Comparison of ENCODE assay signal across 13 cellular contexts in the genomic region with DNA sequence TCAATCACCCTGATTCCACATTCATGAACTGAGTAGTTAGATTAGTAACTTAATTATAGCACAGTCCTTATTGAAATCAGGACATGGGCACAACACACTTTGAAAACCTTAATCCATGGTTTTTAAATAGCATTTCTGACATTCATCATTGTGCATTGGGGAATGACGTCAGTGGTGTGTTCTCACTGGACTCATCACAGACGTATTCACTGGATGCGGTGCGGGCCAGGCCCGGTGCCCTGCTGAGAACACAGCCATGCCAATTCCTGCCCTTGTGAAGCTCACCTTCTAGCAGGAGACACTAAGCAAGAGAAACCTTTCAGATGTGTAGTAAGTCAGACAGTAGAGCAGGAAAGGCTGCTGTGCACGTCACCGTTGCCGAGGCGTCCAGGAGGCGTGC. TPM values are rescaled to one million over a fixed set of nuclear protein-coding genes. Genes with fewer than 3 reads are reported as not detected.
DNase-seq lines count a peak whose midpoint lies in the region; ATAC-seq, FAIRE-seq and TF ChIP-seq lines count a peak whose summit lies in the region.
"Had no signal": no experiment of that assay in that cellular context is flagged by ENCODE, and none has a peak within 500 bp of the region (broad histone marks: within the 10 kb centered on the region; RNA-seq: fewer than 3 reads in every experiment).

No MANE protein-coding gene starts in this region.

- no peak for ATAC-seq in CD8-positive, alpha-beta T cell
- no peak for ATAC-seq in naive thymus-derived CD4-positive, alpha-beta T cell
- ATAC-seq in lower lobe of right lung (no peak), HG02759 (IDR thresholded peaks at IDR 0.05; ENCODE audit: unreplicated experiment) (no peak), GM18867 (IDR thresholded peaks at IDR 0.05; ENCODE audit: unreplicated experiment) (no peak)
- ATAC-seq: K562 had no signal

- H3K4me3 ChIP-seq in ACC112 (ENCODE audit: low read depth, low read length) (no peak overlapping the region), astrocyte (ENCODE audit: insufficient read depth, low read depth, low read length) (no peak overlapping the region), lower lobe of right lung (no peak overlapping the region)
- H3K4me3 ChIP-seq in CD8-positive, alpha-beta T cell (ENCODE audit: low read depth, low read length) = no peak overlapping the region
- H3K4me3 ChIP-seq in naive thymus-derived CD4-positive, alpha-beta T cell (ENCODE audit: low read length) = no peak overlapping the region
- H3K4me3 ChIP-seq: K562 had no signal

- intact Hi-C loops in CD8-positive, alpha-beta T cell (cut with DNase I, micrococcal nuclease) = no loop called here
- intact Hi-C loops in naive thymus-derived CD4-positive, alpha-beta T cell (cut with micrococcal nuclease) = no loop called here
- intact Hi-C loops in lower lobe of right lung (cut with DNase I) = no loop called here

- H3K9me3 ChIP-seq in CD8-positive, alpha-beta T cell (ENCODE audit: low read length) = no peaks in the 10 kb centered on the region
- H3K9me3 ChIP-seq in astrocyte (ENCODE audit: insufficient read depth, low read depth, low read length) (no peaks in the 10 kb centered on the region), lower lobe of right lung (no peaks in the 10 kb centered on the region)
- no peaks in the 10 kb centered on the region for H3K9me3 ChIP-seq in naive thymus-derived CD4-positive, alpha-beta T cell (ENCODE audit: control insufficient read depth in 2 of 3, low read length in 3 of 3)

- no peak for TF ChIP-seq CTCF in CD8-positive, alpha-beta T cell (IDR thresholded peaks at IDR 0.05)
- TF ChIP-seq CTCF in astrocyte (IDR thresholded peaks at IDR 0.05; ENCODE audit: insufficient read depth, low read depth, low read length) = no peak
- no peak for TF ChIP-seq CTCF in lower lobe of right lung (IDR thresholded peaks at IDR 0.05)

- no peak for DNase-seq in CD8-positive, alpha-beta T cell
- DNase-seq in astrocyte (ENCODE audit: low read depth) (peak; percentile 64), lower lobe of right lung (no peak)
- DNase-seq in naive thymus-derived CD4-positive, alpha-beta T cell = no peak
- DNase-seq in effector CD8-positive, alpha-beta T cell (lab: John Stamatoyannopoulos, UW) = no peak
- DNase-seq: left ventricle myocardium superior, NCI-H2081 had no signal

- peak overlapping the region; percentile 79 for H3K9ac ChIP-seq in astrocyte (ENCODE audit: low read length)

- H4K20me1 ChIP-seq in astrocyte (ENCODE audit: insufficient read depth, low read length) = no peaks in the 10 kb centered on the region

- H3K36me3 ChIP-seq in ACC112 (ENCODE audit: insufficient read depth, low read length) = no peaks in the 10 kb centered on the region
- H3K36me3 ChIP-seq in CD8-positive, alpha-beta T cell (ENCODE audit: insufficient read depth, low read length) = no peaks in the 10 kb centered on the region
- H3K36me3 ChIP-seq in astrocyte (ENCODE audit: insufficient read depth, low read length) = no peaks in the 10 kb centered on the region
- no peaks in the 10 kb centered on the region for H3K36me3 ChIP-seq in naive thymus-derived CD4-positive, alpha-beta T cell (ENCODE audit: control insufficient read depth in 2 of 3, insufficient read depth in 3 of 3, low read length in 3 of 3)
- no peaks in the 10 kb centered on the region for H3K36me3 ChIP-seq in lower lobe of right lung

- no peak for FAIRE-seq in astrocyte (lab: Jason Lieb, UNC)
- FAIRE-seq: colon, urothelium cell line had no signal

- peaks cover 17% of the 10 kb centered on the region for H3K36me3 Mint-ChIP-seq in CD8-positive, alpha-beta T cell
- H3K36me3 Mint-ChIP-seq in astrocyte (ENCODE audit: low read depth, unreplicated experiment) = peaks cover 4% of the 10 kb centered on the region
- peaks cover 0 to 9% (median 4%) of the 10 kb centered on the region in 5 donors for H3K36me3 Mint-ChIP-seq in naive thymus-derived CD4-positive, alpha-beta T cell

- no peaks in the 10 kb centered on the region for H3K9me3 Mint-ChIP-seq in CD8-positive, alpha-beta T cell
- H3K9me3 Mint-ChIP-seq in astrocyte (ENCODE audit: unreplicated experiment) = no peaks in the 10 kb centered on the region
- no peaks in the 10 kb centered on the region for H3K9me3 Mint-ChIP-seq in naive thymus-derived CD4-positive, alpha-beta T cell

- no peaks in the 10 kb centered on the region for H3K27me3 Mint-ChIP-seq in CD8-positive, alpha-beta T cell (ENCODE audit: low read depth)
- no peaks in the 10 kb centered on the region for H3K27me3 Mint-ChIP-seq in astrocyte (ENCODE audit: low read depth, unreplicated experiment)
- no peaks in the 10 kb centered on the region for H3K27me3 Mint-ChIP-seq in naive thymus-derived CD4-positive, alpha-beta T cell

- peak overlapping the region; percentile 87 for H3K27ac Mint-ChIP-seq in CD8-positive, alpha-beta T cell
- H3K27ac Mint-ChIP-seq in astrocyte (ENCODE audit: unreplicated experiment) = peak overlapping the region; percentile 91
- peak overlapping the region; percentile 48 to 91 (median 86) for H3K27ac Mint-ChIP-seq in naive thymus-derived CD4-positive, alpha-beta T cell

- no peak overlapping the region for H3K4me3 Mint-ChIP-seq in CD8-positive, alpha-beta T cell
- no peak overlapping the region for H3K4me3 Mint-ChIP-seq in astrocyte (ENCODE audit: unreplicated experiment)
- H3K4me3 Mint-ChIP-seq in naive thymus-derived CD4-positive, alpha-beta T cell = peak overlapping the region in 7 of 10 donors; percentile 37 to 81 (median 66)

- H3K27me3 ChIP-seq in ACC112 (ENCODE audit: insufficient read depth, low read length) (no peaks in the 10 kb centered on the region), astrocyte (ENCODE audit: insufficient read depth, low read length) (no peaks in the 10 kb centered on the region), lower lobe of right lung (ENCODE audit: low read depth) (no peaks in the 10 kb centered on the region)
- H3K27me3 ChIP-seq in CD8-positive, alpha-beta T cell (ENCODE audit: insufficient read depth, low read length) = no peaks in the 10 kb centered on the region
- no peaks in the 10 kb centered on the region for H3K27me3 ChIP-seq in naive thymus-derived CD4-positive, alpha-beta T cell (ENCODE audit: control insufficient read depth in 2 of 2, insufficient read depth in 2 of 2, low read length in 2 of 2)

- peak overlapping the region; percentile 80 for H3K27ac ChIP-seq in ACC112 (ENCODE audit: low read depth, low read length)
- peak overlapping the region; percentile 6 for H3K27ac ChIP-seq in CD8-positive, alpha-beta T cell (ENCODE audit: low read depth, low read length)
- H3K27ac ChIP-seq in astrocyte (ENCODE audit: low read depth, low read length) = peak overlapping the region; percentile 95
- H3K27ac ChIP-seq in naive thymus-derived CD4-positive, alpha-beta T cell (ENCODE audit: low read depth, low read length) = peak overlapping the region; percentile 61
- no peak overlapping the region for H3K27ac ChIP-seq in lower lobe of right lung

- CTCF ChIA-PET in CD8-positive, alpha-beta T cell (lab: Charles Lee) = interaction anchor here (1.4 kb wide), 1 partner anchor 92 kb away, joined by 3 read pairs; no protein-coding TSS in a partner anchor
- CTCF ChIA-PET in naive thymus-derived CD4-positive, alpha-beta T cell (lab: Charles Lee) = interaction anchor here (1.2 kb wide), 1 partner anchor 13 kb away, joined by 3 read pairs; a partner anchor contains a TSS

- POLR2A ChIA-PET in CD8-positive, alpha-beta T cell (lab: Charles Lee) = no interaction called here
- POLR2A ChIA-PET in naive thymus-derived CD4-positive, alpha-beta T cell (lab: Charles Lee) = interaction anchor here (1.4 kb wide), 1 partner anchor 8 kb away, joined by 3 read pairs; no protein-coding TSS in a partner anchor

- H2AFZ ChIP-seq in ACC112 (ENCODE audit: low read length, unreplicated experiment) (no peak overlapping the region), astrocyte (ENCODE audit: low read depth, low read length) (no peak overlapping the region)

- H3K4me1 ChIP-seq in ACC112 (ENCODE audit: control insufficient read depth, insufficient read depth, low read length, unreplicated experiment) (peaks cover 33% of the 10 kb centered on the region), astrocyte (ENCODE audit: insufficient read depth, low read length) (peaks cover 39% of the 10 kb centered on the region), lower lobe of right lung (peaks cover 22% of the 10 kb centered on the region)
- H3K4me1 ChIP-seq in CD8-positive, alpha-beta T cell (ENCODE audit: insufficient read depth, low read length) = peaks cover 45% of the 10 kb centered on the region
- peaks cover 19 to 40% of the 10 kb centered on the region in 2 donors for H3K4me1 ChIP-seq in naive thymus-derived CD4-positive, alpha-beta T cell (ENCODE audit: control insufficient read depth in 2 of 2, insufficient read depth in 2 of 2, low read length in 2 of 2)

- H3K4me1 Mint-ChIP-seq in CD8-positive, alpha-beta T cell (ENCODE audit: low read depth) = peaks cover 74% of the 10 kb centered on the region
- H3K4me1 Mint-ChIP-seq in astrocyte (ENCODE audit: low read depth, unreplicated experiment) = peaks cover 46% of the 10 kb centered on the region
- peaks cover 51 to 83% (median 77%) of the 10 kb centered on the region in 7 donors for H3K4me1 Mint-ChIP-seq in naive thymus-derived CD4-positive, alpha-beta T cell

- H3K4me2 ChIP-seq in astrocyte (ENCODE audit: low read length) = peak overlapping the region; percentile 78

- peaks cover 62% of the 10 kb centered on the region for H3K79me2 ChIP-seq in ACC112 (ENCODE audit: control insufficient read depth, insufficient read depth, low read length, unreplicated experiment)
- H3K79me2 ChIP-seq in astrocyte (ENCODE audit: insufficient read depth, low read length) = peaks cover 83% of the 10 kb centered on the region

RNA-seq across cellular contexts. Expression of a gene that starts 12.8 kb away (rescaled TPM):
- 10 to 100 TPM; 55.3 to 60.6 TPM for total RNA-seq in CD8-positive, alpha-beta T cell
- 26.0 and 28.9 TPM in 2 replicates for total RNA-seq in astrocyte
- 10 to 100 TPM; 43.6 to 81.2 (median 68.5) TPM for total RNA-seq in naive thymus-derived CD4-positive, alpha-beta T cell
- 10 to 100 TPM; 17.2 to 28.9 TPM for polyA plus RNA-seq in naive thymus-derived CD4-positive, alpha-beta T cell
- total RNA-seq in lower lobe of right lung = 29.7 TPM

RNA-seq across cellular contexts. Expression of a gene that starts 27.7 kb away (rescaled TPM):
- total RNA-seq in CD8-positive, alpha-beta T cell = not detected
- total RNA-seq in astrocyte (not detected in 2 replicates), lower lobe of right lung (0.06 TPM)
- not detected for total RNA-seq in naive thymus-derived CD4-positive, alpha-beta T cell
- not detected for polyA plus RNA-seq in naive thymus-derived CD4-positive, alpha-beta T cell
- total RNA-seq: K562, left ventricle myocardium superior had no signal
- polyA plus RNA-seq: K562 had no signal

Comparison
In these comparisons a context has a peak if more than half of its experiments do, and no peak if none do; other contexts are left out.
1. H3K4me3 Mint-ChIP-seq: peak in naive thymus-derived CD4-positive, alpha-beta T cell (7 of 10); none in CD8-positive, alpha-beta T cell (single experiment) and astrocyte (single experiment).
2. Peak in every context shown above with its lines, with median percentiles within 50 percentile points of each other: H3K27ac Mint-ChIP-seq.